In genomic region chr19:58456111-58456510, GRCh38 we compare ENCODE assay signal across 36 cellular contexts. TPM values are rescaled to one million over a fixed set of nuclear protein-coding genes. Genes with fewer than 3 reads are reported as not detected.
"Had no signal": no experiment of that assay in that cellular context is flagged by ENCODE, and none has a peak within 500 bp of the region (broad histone marks: within the 10 kb centered on the region; RNA-seq: fewer than 3 reads in every experiment).

No MANE protein-coding gene starts in this region.

- DNase-seq: Karpas-422, Kasumi-1, MG63, MM.1S, MV-4-11, NCI-H1048, NCI-H1092, NCI-H1092 treated with DMSO at 0.1 percent for 48 hours, NCI-H1105, NCI-H1105 treated with DMSO at 0.1 percent for 48 hours, NCI-H1417, NCI-H1417 treated with DMSO at 0.1 percent for 48 hours, NCI-H1436, NCI-H1436 treated with DMSO at 0.1 percent for 48 hours, NCI-H146, NCI-H1694, NCI-H1694 treated with DMSO at 0.1 percent for 48 hours, NCI-H187, NCI-H187 treated with DMSO at 0.1 percent for 48 hours, NCI-H1930, NCI-H2029, NCI-H2029 treated with DMSO at 0.1 percent for 48 hours, NCI-H2081, NCI-H2081 treated with DMSO at 0.1 percent for 48 hours, NCI-H2107, NCI-H2171, NCI-H2171 treated with DMSO at 0.1 percent for 48 hours, NCI-H2227 treated with DMSO at 0.1 percent for 48 hours, NCI-H226, NCI-H345, NCI-H446, NCI-H446 treated with DMSO at 0.1 percent for 48 hours, NCI-H510A, NCI-H510A treated with DMSO at 0.1 percent for 48 hours had no signal

- H3K4me3 ChIP-seq: MG63 had no signal

- H3K27ac ChIP-seq: KMS-11 had no signal

- H3K4me2 ChIP-seq: KMS-11 had no signal

- H3K27me3 ChIP-seq: MG63 had no signal

- H3K9me3 ChIP-seq: MG63 had no signal

- H3K9ac ChIP-seq: KMS-11 had no signal

RNA-seq across cellular contexts. Expression of gene ZNF132, which starts 16.2 kb away (rescaled TPM):
- total RNA-seq: MCF 10A had no signal
